1 cellular context compared by ENCODE assay signal in the genomic region with DNA sequence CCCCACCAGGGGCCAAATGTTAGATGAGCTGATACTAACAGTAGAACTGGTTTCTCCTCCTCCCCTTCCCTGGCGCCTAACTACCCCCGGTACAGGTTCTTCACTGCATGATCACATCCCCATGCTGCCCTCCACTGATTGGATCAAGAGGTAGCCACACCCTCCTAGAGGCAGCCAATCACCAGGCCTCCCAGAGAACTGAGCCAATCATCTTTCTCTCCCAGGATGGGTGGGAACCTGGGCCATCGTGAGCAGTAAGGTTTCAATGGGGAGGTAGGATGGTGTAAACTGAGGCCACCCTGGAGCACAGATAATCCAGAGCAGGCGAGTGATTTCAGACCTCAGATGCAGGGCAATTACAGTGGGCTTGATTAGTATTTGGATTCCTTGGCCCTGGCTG.
TF ChIP-seq lines count a peak whose summit lies in the region.

No MANE protein-coding gene starts in this region.

TF ChIP-seq in K562, 482 proteins besides CTCF, POLR2A, EP300 and RAD21 (continued from another document):
- TF ChIP-seq, protein P1, sequence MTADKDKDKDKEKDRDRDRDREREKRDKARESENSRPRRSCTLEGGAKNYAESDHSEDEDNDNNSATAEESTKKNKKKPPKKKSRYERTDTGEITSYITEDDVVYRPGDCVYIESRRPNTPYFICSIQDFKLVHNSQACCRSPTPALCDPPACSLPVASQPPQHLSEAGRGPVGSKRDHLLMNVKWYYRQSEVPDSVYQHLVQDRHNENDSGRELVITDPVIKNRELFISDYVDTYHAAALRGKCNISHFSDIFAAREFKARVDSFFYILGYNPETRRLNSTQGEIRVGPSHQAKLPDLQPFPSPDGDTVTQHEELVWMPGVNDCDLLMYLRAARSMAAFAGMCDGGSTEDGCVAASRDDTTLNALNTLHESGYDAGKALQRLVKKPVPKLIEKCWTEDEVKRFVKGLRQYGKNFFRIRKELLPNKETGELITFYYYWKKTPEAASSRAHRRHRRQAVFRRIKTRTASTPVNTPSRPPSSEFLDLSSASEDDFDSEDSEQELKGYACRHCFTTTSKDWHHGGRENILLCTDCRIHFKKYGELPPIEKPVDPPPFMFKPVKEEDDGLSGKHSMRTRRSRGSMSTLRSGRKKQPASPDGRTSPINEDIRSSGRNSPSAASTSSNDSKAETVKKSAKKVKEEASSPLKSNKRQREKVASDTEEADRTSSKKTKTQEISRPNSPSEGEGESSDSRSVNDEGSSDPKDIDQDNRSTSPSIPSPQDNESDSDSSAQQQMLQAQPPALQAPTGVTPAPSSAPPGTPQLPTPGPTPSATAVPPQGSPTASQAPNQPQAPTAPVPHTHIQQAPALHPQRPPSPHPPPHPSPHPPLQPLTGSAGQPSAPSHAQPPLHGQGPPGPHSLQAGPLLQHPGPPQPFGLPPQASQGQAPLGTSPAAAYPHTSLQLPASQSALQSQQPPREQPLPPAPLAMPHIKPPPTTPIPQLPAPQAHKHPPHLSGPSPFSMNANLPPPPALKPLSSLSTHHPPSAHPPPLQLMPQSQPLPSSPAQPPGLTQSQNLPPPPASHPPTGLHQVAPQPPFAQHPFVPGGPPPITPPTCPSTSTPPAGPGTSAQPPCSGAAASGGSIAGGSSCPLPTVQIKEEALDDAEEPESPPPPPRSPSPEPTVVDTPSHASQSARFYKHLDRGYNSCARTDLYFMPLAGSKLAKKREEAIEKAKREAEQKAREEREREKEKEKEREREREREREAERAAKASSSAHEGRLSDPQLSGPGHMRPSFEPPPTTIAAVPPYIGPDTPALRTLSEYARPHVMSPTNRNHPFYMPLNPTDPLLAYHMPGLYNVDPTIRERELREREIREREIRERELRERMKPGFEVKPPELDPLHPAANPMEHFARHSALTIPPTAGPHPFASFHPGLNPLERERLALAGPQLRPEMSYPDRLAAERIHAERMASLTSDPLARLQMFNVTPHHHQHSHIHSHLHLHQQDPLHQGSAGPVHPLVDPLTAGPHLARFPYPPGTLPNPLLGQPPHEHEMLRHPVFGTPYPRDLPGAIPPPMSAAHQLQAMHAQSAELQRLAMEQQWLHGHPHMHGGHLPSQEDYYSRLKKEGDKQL (CRISPR knock-in tag; IDR thresholded peaks at IDR 0.05; ENCODE audit: borderline replicate concordance) = no peak
- TF ChIP-seq PML (IDR thresholded peaks at IDR 0.05; ENCODE audit: low read length) (no peak), HIVEP1 (CRISPR knock-in tag; IDR thresholded peaks at IDR 0.05) (no peak)
